ENCODE assay signal across 22 cellular contexts in genomic region chr7:12369700-12370099, GRCh38. TPM values are rescaled to one million over a fixed set of nuclear protein-coding genes. Genes with fewer than 3 reads are reported as not detected.
"Had no signal": no experiment of that assay in that cellular context is flagged by ENCODE, and none has a peak within 500 bp of the region (broad histone marks: within the 10 kb centered on the region; RNA-seq: fewer than 3 reads in every experiment).

No MANE protein-coding gene starts in this region.

- ATAC-seq: esophagus mucosa; gastrocnemius medialis; natural killer cell treated with Interleukin-12 subunit alpha and Interleukin-12 subunit beta and Interleukin-15 and Interleukin-18, amount 100 ng/mL, for 72 hours; psoas muscle; stimulated activated naive B cell treated with anti-CD40 and anti-IgM and Interleukin-4, amounts not matched to agents 10 μg/mL and 1 μg/mL and 100 μg/mL, for 72 hours; stimulated activated naive CD8-positive, alpha-beta T cell treated with anti-CD3 and anti-CD28 coated beads, Interleukin-15, amount 100 ng/mL, for 72 hours; upper lobe of right lung had no signal

- H3K27me3 ChIP-seq: gastrocnemius medialis, neutrophil, sigmoid colon, tibial nerve, upper lobe of right lung, vagina had no signal

- H3K4me3 ChIP-seq: gastrocnemius medialis, sigmoid colon, skin epidermis, testis, upper lobe of right lung, vagina had no signal

- H3K36me3 ChIP-seq: gastrocnemius medialis, neutrophil, sigmoid colon, tibial nerve, upper lobe of right lung, vagina had no signal

- FAIRE-seq: endometrium, keratinocyte had no signal

- DNase-seq: effector memory CD4-positive, alpha-beta T cell; gastrocnemius medialis; immature natural killer cell; psoas muscle; sigmoid colon; stimulated activated CD4-positive, alpha-beta T cell treated with anti-CD3 and anti-CD28 coated beads, Interleukin-2, amount 100 ng/mL, for 24 hours; stimulated activated CD4-positive, alpha-beta T cell treated with anti-CD3 and anti-CD28 coated beads, Interleukin-4, amount 100 ng/mL, for 4 hours; stimulated activated naive B cell treated with anti-CD40 and anti-IgM and Interleukin-4, amounts not matched to agents 10 μg/mL and 1 μg/mL and 100 μg/mL, for 72 hours; stimulated activated naive CD8-positive, alpha-beta T cell treated with anti-CD3 and anti-CD28 coated beads, Interleukin-15, amount 100 ng/mL, for 72 hours; testis; upper lobe of right lung had no signal

- H3K9me3 ChIP-seq: gastrocnemius medialis, neutrophil, psoas muscle, sigmoid colon, testis, tibial nerve, upper lobe of right lung, vagina had no signal

- H3K4me1 ChIP-seq: gastrocnemius medialis, psoas muscle, sigmoid colon, testis, upper lobe of right lung, vagina had no signal

- H3K27ac ChIP-seq: gastrocnemius medialis, neutrophil, psoas muscle, sigmoid colon, skin epidermis, testis, upper lobe of right lung, vagina had no signal

RNA-seq across cellular contexts. Expression of gene VWDE, which starts 34.0 kb away (rescaled TPM):
- total RNA-seq: gastrocnemius medialis, lung microvascular endothelial cell, myocyte, subcutaneous adipose tissue had no signal
- polyA plus RNA-seq: psoas muscle had no signal
